8 cellular contexts compared by ENCODE assay signal in the genomic region with DNA sequence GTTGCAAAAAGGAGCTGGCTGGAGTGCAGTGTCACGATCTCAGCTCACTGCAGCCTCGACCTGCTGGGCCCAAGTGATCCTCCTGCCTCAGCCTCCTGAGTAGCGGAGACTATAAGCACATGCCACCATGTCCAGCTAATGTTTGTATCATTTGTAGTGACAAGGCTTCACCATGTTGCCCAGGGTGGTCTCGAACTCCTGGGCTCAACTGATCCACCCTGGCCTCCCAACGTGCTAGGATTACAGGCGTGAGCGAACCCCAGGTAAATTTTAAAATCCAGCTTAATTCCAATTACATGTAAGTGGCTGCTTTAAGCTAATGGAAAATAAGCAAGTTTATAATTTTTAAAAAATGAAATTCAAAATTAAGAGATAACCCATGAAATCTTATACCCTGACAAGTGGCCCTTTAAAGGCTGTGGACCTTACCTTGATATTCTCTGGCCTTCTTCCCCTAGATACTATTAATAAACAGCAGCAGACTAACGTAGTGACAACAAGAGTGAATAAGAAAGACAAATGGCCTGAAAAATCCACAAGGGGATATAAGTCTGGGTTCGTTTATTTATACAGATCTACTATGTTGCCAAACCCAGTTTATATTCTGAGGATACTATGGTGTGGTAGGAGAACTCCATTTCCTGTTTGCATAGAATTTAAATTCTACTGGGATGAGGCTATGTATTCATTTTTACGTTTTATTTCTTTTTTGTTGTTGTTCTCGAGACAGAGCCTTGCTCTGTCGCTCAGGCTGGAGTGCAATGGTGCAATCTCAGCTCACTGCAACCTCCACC. TPM values are rescaled to one million over a fixed set of nuclear protein-coding genes. Genes with fewer than 3 reads are reported as not detected.
DNase-seq lines count a peak whose midpoint lies in the region; ATAC-seq and TF ChIP-seq lines count a peak whose summit lies in the region.

No MANE protein-coding gene starts in this region.

- peak overlapping the region; percentile 86 for H3K4me3 Mint-ChIP-seq in activated CD4-positive, alpha-beta T cell treated with anti-CD3 and anti-CD28 coated beads for 36 hours
- H3K4me3 Mint-ChIP-seq in T-cell, result peak overlapping the region; percentile 81 to 87 (median 84)
- peak overlapping the region; percentile 85 to 88 for H3K4me3 Mint-ChIP-seq in stimulated activated naive B cell treated with anti-CD40 and anti-IgM and Interleukin-4, amounts not matched to agents 10 μg/mL and 1 μg/mL and 100 μg/mL, for 72 hours

- H3K4me1 ChIP-seq in HAP-1, result peaks cover 12% of the 10 kb centered on the region

- peak overlapping the region; percentile 94 for H3K27ac Mint-ChIP-seq in activated CD4-positive, alpha-beta T cell treated with anti-CD3 and anti-CD28 coated beads for 36 hours
- H3K27ac Mint-ChIP-seq in T-cell, result peak overlapping the region; percentile 66 to 93
- no peak overlapping the region for H3K27ac Mint-ChIP-seq in stimulated activated naive B cell treated with anti-CD40 and anti-IgM and Interleukin-4, amounts not matched to agents 10 μg/mL and 1 μg/mL and 100 μg/mL, for 72 hours

- H3K9me3 Mint-ChIP-seq in activated CD4-positive, alpha-beta T cell treated with anti-CD3 and anti-CD28 coated beads for 36 hours (ENCODE audit: low read depth), result no peaks in the 10 kb centered on the region
- H3K9me3 Mint-ChIP-seq in T-cell, result no peaks in the 10 kb centered on the region
- H3K9me3 Mint-ChIP-seq in stimulated activated naive B cell treated with anti-CD40 and anti-IgM and Interleukin-4, amounts not matched to agents 10 μg/mL and 1 μg/mL and 100 μg/mL, for 72 hours, result no peaks in the 10 kb centered on the region

- H3K27me3 Mint-ChIP-seq in activated CD4-positive, alpha-beta T cell treated with anti-CD3 and anti-CD28 coated beads for 36 hours, result no peaks in the 10 kb centered on the region
- H3K27me3 Mint-ChIP-seq in T-cell, result no peaks in the 10 kb centered on the region
- H3K27me3 Mint-ChIP-seq in stimulated activated naive B cell treated with anti-CD40 and anti-IgM and Interleukin-4, amounts not matched to agents 10 μg/mL and 1 μg/mL and 100 μg/mL, for 72 hours, result no peaks in the 10 kb centered on the region

- intact Hi-C loops in activated CD4-positive, alpha-beta T cell treated with anti-CD3 and anti-CD28 coated beads for 36 hours (cut with DNase I, micrococcal nuclease), result loop anchor here in 1 of 2 experiments (2.0 kb wide), 1 partner anchor 65 kb away; no protein-coding TSS in a partner anchor

- CTCF ChIA-PET in activated CD4-positive, alpha-beta T cell treated with anti-CD3 and anti-CD28 coated beads for 36 hours (lab: Charles Lee), result interaction anchor here (0.8 to 13.0 kb wide), 14 partner anchors 8 to 116 kb away, joined by 3 to 210 read pairs (median 4); a partner anchor contains a TSS
- CTCF ChIA-PET in T-cell (lab: Charles Lee), result interaction anchor here (0.5 to 7.9 kb wide), 13 partner anchors 8 to 117 kb away, joined by 3 to 222 read pairs (median 8); a partner anchor contains a TSS

- peaks cover 15% of the 10 kb centered on the region for H3K36me3 Mint-ChIP-seq in activated CD4-positive, alpha-beta T cell treated with anti-CD3 and anti-CD28 coated beads for 36 hours (ENCODE audit: low read depth)
- no peaks in the 10 kb centered on the region for H3K36me3 Mint-ChIP-seq in T-cell
- H3K36me3 Mint-ChIP-seq in stimulated activated naive B cell treated with anti-CD40 and anti-IgM and Interleukin-4, amounts not matched to agents 10 μg/mL and 1 μg/mL and 100 μg/mL, for 72 hours, result no peaks in the 10 kb centered on the region

- POLR2A ChIA-PET in activated CD4-positive, alpha-beta T cell treated with anti-CD3 and anti-CD28 coated beads for 36 hours (lab: Charles Lee), result interaction anchor here (0.6 to 4.2 kb wide), 6 partner anchors 9 to 80 kb away, joined by 3 to 115 read pairs (median 9); a partner anchor contains a TSS
- POLR2A ChIA-PET in T-cell (lab: Charles Lee), result interaction anchor here (0.5 to 6.2 kb wide), 11 partner anchors 9 to 123 kb away, joined by 3 to 296 read pairs (median 4); a partner anchor contains a TSS

- in situ Hi-C loops in HAP-1 (cut with MboI; ENCODE audit: low sequenced_read_pairs), result no loop called here

- H3K27me3 ChIP-seq in HAP-1 (ENCODE audit: low read depth), result no peaks in the 10 kb centered on the region

- TF ChIP-seq CTCF in foreskin fibroblast (IDR thresholded peaks at IDR 0.05; ENCODE audit: low read depth, low read length), result no peak

- no peak for DNase-seq in activated CD4-positive, alpha-beta T cell treated with anti-CD3 and anti-CD28 coated beads for 36 hours
- DNase-seq in activated CD4-positive, alpha-beta T cell treated with anti-CD3 and anti-CD28 coated beads, Interleukin-2, amount 50 U/mL, for 1 hour, result no peak
- DNase-seq in T-cell (no peak), foreskin fibroblast (peak in 1 of 2 donors; percentile 19), NCI-H2171 (lab: John Stamatoyannopoulos, UW) (no peak), HAP-1 (ENCODE audit: low spot score in 2 of 2) (no peak)
- no peak for DNase-seq in stimulated activated naive B cell treated with anti-CD40 and anti-IgM and Interleukin-4, amounts not matched to agents 10 μg/mL and 1 μg/mL and 100 μg/mL, for 72 hours

- peak overlapping the region; percentile 55 to 89 for H3K4me3 ChIP-seq in foreskin fibroblast (ENCODE audit: low read depth in 1 of 2, low read length in 2 of 2)
- no peak overlapping the region for H3K4me3 ChIP-seq in HAP-1

- ATAC-seq in activated CD4-positive, alpha-beta T cell treated with anti-CD3 and anti-CD28 coated beads for 36 hours, result no peak
- ATAC-seq in T-cell (replicated peaks in 1 of 4) (no peak), HG03175 (IDR thresholded peaks at IDR 0.05; ENCODE audit: unreplicated experiment) (no peak)
- ATAC-seq in stimulated activated naive B cell treated with anti-CD40 and anti-IgM and Interleukin-4, amounts not matched to agents 10 μg/mL and 1 μg/mL and 100 μg/mL, for 72 hours (replicated peaks), result no peak

- no peaks in the 10 kb centered on the region for H3K36me3 ChIP-seq in HAP-1 (replicated peaks)

- peaks cover 30% of the 10 kb centered on the region for H3K4me1 Mint-ChIP-seq in activated CD4-positive, alpha-beta T cell treated with anti-CD3 and anti-CD28 coated beads for 36 hours
- peaks cover 38 to 52% (median 42%) of the 10 kb centered on the region in 3 donors for H3K4me1 Mint-ChIP-seq in T-cell
- H3K4me1 Mint-ChIP-seq in stimulated activated naive B cell treated with anti-CD40 and anti-IgM and Interleukin-4, amounts not matched to agents 10 μg/mL and 1 μg/mL and 100 μg/mL, for 72 hours, result peaks cover 23 to 41% of the 10 kb centered on the region in 2 donors

- no peaks in the 10 kb centered on the region for H3K9me3 ChIP-seq in HAP-1

RNA-seq across cellular contexts. Expression of a gene that starts 25.6 kb away (rescaled TPM):
- 100 to 1,000 TPM; 396 to 511 TPM for total RNA-seq in activated CD4-positive, alpha-beta T cell treated with anti-CD3 and anti-CD28 coated beads for 36 hours
- total RNA-seq in T-cell, result 100 to 1,000 TPM; 125 to 803 (median 160) TPM
